Comparison of ENCODE assay signal across 10 cellular contexts in genomic region chr19:13844130-13844631, GRCh38. TPM values are rescaled to one million over a fixed set of nuclear protein-coding genes. Genes with fewer than 3 reads are reported as not detected.
DNase-seq lines count a peak whose midpoint lies in the region; ATAC-seq, FAIRE-seq and TF ChIP-seq lines count a peak whose summit lies in the region.
"Had no signal": no experiment of that assay in that cellular context is flagged by ENCODE, and none has a peak within 500 bp of the region (broad histone marks: within the 10 kb centered on the region; RNA-seq: fewer than 3 reads in every experiment).

No MANE protein-coding gene starts in this region.

- H3K9me3 Mint-ChIP-seq in activated CD8-positive, alpha-beta memory T cell treated with anti-CD3 and anti-CD28 coated beads, Interleukin-2, amount 10 ng/mL, durations not matched to agents 7 days and 5 days (ENCODE audit: low read depth), result no peaks in the 10 kb centered on the region
- H3K9me3 Mint-ChIP-seq in astrocyte (ENCODE audit: unreplicated experiment), result no peaks in the 10 kb centered on the region

- H4K20me1 ChIP-seq in astrocyte (ENCODE audit: insufficient read depth, low read length), result peaks cover 32% of the 10 kb centered on the region

- no peak overlapping the region for H2AFZ ChIP-seq in astrocyte (ENCODE audit: low read depth, low read length)

- no peak overlapping the region for H3K4me3 Mint-ChIP-seq in activated CD8-positive, alpha-beta memory T cell treated with anti-CD3 and anti-CD28 coated beads, Interleukin-2, amount 10 ng/mL, durations not matched to agents 7 days and 5 days
- H3K4me3 Mint-ChIP-seq in astrocyte (ENCODE audit: unreplicated experiment), result peak overlapping the region; percentile 86

- H3K9me3 ChIP-seq in astrocyte (ENCODE audit: insufficient read depth, low read depth, low read length) (no peaks in the 10 kb centered on the region), tibial artery (no peaks in the 10 kb centered on the region)

- peak overlapping the region; percentile 4 for H2BK120ac ChIP-seq in mesendoderm (ENCODE audit: low read depth, low read length)

- H2BK5ac ChIP-seq in mesendoderm (ENCODE audit: low read length), result peak overlapping the region; percentile 15

- H3K27me3 ChIP-seq in astrocyte (ENCODE audit: insufficient read depth, low read length) (no peaks in the 10 kb centered on the region), mesendoderm (ENCODE audit: insufficient read depth, low read length, poor library complexity) (no peaks in the 10 kb centered on the region), tibial artery (no peaks in the 10 kb centered on the region)

- peaks cover 43% of the 10 kb centered on the region for H3K4me1 ChIP-seq in astrocyte (ENCODE audit: insufficient read depth, low read length)
- H3K4me1 ChIP-seq in mesendoderm (ENCODE audit: control insufficient read depth, low read depth, low read length), result peaks cover 7% of the 10 kb centered on the region
- H3K4me1 ChIP-seq in tibial artery, result peaks cover 9 to 72% (median 41%) of the 10 kb centered on the region in 4 donors

- no peaks in the 10 kb centered on the region for H3K27me3 Mint-ChIP-seq in activated CD8-positive, alpha-beta memory T cell treated with anti-CD3 and anti-CD28 coated beads, Interleukin-2, amount 10 ng/mL, durations not matched to agents 7 days and 5 days
- H3K27me3 Mint-ChIP-seq in astrocyte (ENCODE audit: low read depth, unreplicated experiment), result no peaks in the 10 kb centered on the region

- no CpG with 5 or more reads among the region's 7 CpGs for WGBS in mesendoderm (ENCODE audit: extremely low coverage, insufficient coverage, low lambda C conversion rate)

- H3K56ac ChIP-seq in mesendoderm (ENCODE audit: low read length), result peak overlapping the region; percentile 67

- H3K4me3 ChIP-seq in astrocyte (ENCODE audit: insufficient read depth, low read depth, low read length), result no peak overlapping the region
- no peak overlapping the region for H3K4me3 ChIP-seq in mesendoderm (ENCODE audit: low read length)
- no peak overlapping the region for H3K4me3 ChIP-seq in tibial artery

- H4K8ac ChIP-seq in mesendoderm (ENCODE audit: low read depth, low read length), result no peak overlapping the region

- no peak overlapping the region for H3K18ac ChIP-seq in mesendoderm (ENCODE audit: low read length)

- ATAC-seq in activated CD8-positive, alpha-beta memory T cell treated with anti-CD3 and anti-CD28 coated beads, Interleukin-2, amount 10 ng/mL, durations not matched to agents 7 days and 5 days, result no peak

- intact Hi-C loops in tibial artery (cut with DNase I; ENCODE audit: low total_unique reads), result loop anchor here (10.0 kb wide), 2 partner anchors 689 to 1049 kb away; partner anchors contain the start of genes IER2, JUNB and STX10

- H3K79me1 ChIP-seq in mesendoderm (ENCODE audit: low read length), result peaks cover 3% of the 10 kb centered on the region

- CTCF ChIA-PET in activated CD8-positive, alpha-beta memory T cell treated with anti-CD3 and anti-CD28 coated beads, Interleukin-2, amount 10 ng/mL, durations not matched to agents 7 days and 5 days (lab: Charles Lee), result interaction anchor here (1.7 kb wide), 1 partner anchor 17 kb away, joined by 4 read pairs; no protein-coding TSS in a partner anchor

- H4K5ac ChIP-seq in mesendoderm (ENCODE audit: low read length), result no peak overlapping the region

- no peak for FAIRE-seq in astrocyte (lab: Jason Lieb, UNC)

- no peak for DNase-seq in activated CD8-positive, alpha-beta memory T cell treated with anti-CD3 and anti-CD28 coated beads, Interleukin-2, amount 10 ng/mL, durations not matched to agents 7 days and 5 days
- DNase-seq in activated CD8-positive, alpha-beta memory T cell treated with anti-CD3 and anti-CD28 coated beads, Interleukin-2, amount 50 U/mL, for 48 hours, result no peak
- no peak for DNase-seq in astrocyte (ENCODE audit: low read depth)
- no peak for DNase-seq in mesendoderm
- DNase-seq in tibial artery, result no peak
- no peak for DNase-seq in foreskin melanocyte
- no peak for DNase-seq in NCI-H2107 (lab: John Stamatoyannopoulos, UW)
- no peak for DNase-seq in DMS79 treated with DMSO at 0.1 percent for 48 hours (lab: John Stamatoyannopoulos, UW)

- H3K4me2 ChIP-seq in astrocyte (ENCODE audit: low read length), result peak overlapping the region; percentile 99
- H3K4me2 ChIP-seq in mesendoderm (ENCODE audit: low read length), result no peak overlapping the region

- no peak overlapping the region for H3K23ac ChIP-seq in mesendoderm (ENCODE audit: low read length)

- peak overlapping the region; percentile 64 for H3K4ac ChIP-seq in mesendoderm (ENCODE audit: low read depth, low read length)

- H3K36me3 Mint-ChIP-seq in activated CD8-positive, alpha-beta memory T cell treated with anti-CD3 and anti-CD28 coated beads, Interleukin-2, amount 10 ng/mL, durations not matched to agents 7 days and 5 days, result peaks cover 20% of the 10 kb centered on the region
- peaks cover 3% of the 10 kb centered on the region for H3K36me3 Mint-ChIP-seq in astrocyte (ENCODE audit: low read depth, unreplicated experiment)

- TF ChIP-seq CTCF in astrocyte (IDR thresholded peaks at IDR 0.05; ENCODE audit: insufficient read depth, low read depth, low read length) (no peak), tibial artery (IDR thresholded peaks at IDR 0.05) (no peak)

- peaks cover 47% of the 10 kb centered on the region for H3K79me2 ChIP-seq in astrocyte (ENCODE audit: insufficient read depth, low read length)
- H3K79me2 ChIP-seq in mesendoderm (ENCODE audit: control insufficient read depth, insufficient read depth, low read length), result peaks cover 33% of the 10 kb centered on the region

- H3K27ac ChIP-seq in astrocyte (ENCODE audit: low read depth, low read length), result peak overlapping the region; percentile 97
- H3K27ac ChIP-seq in mesendoderm (ENCODE audit: low read depth, low read length), result peak overlapping the region; percentile 38
- H3K27ac ChIP-seq in tibial artery, result peak overlapping the region; percentile 99

- peak overlapping the region; percentile 18 for H2AK5ac ChIP-seq in mesendoderm (ENCODE audit: low read length)

- H3K4me1 Mint-ChIP-seq in activated CD8-positive, alpha-beta memory T cell treated with anti-CD3 and anti-CD28 coated beads, Interleukin-2, amount 10 ng/mL, durations not matched to agents 7 days and 5 days, result peaks cover 38% of the 10 kb centered on the region
- H3K4me1 Mint-ChIP-seq in astrocyte (ENCODE audit: low read depth, unreplicated experiment), result peaks cover 18% of the 10 kb centered on the region

- H3K27ac Mint-ChIP-seq in activated CD8-positive, alpha-beta memory T cell treated with anti-CD3 and anti-CD28 coated beads, Interleukin-2, amount 10 ng/mL, durations not matched to agents 7 days and 5 days, result peak overlapping the region; percentile 76
- peak overlapping the region; percentile 89 for H3K27ac Mint-ChIP-seq in astrocyte (ENCODE audit: unreplicated experiment)

- H3K36me3 ChIP-seq in astrocyte (ENCODE audit: insufficient read depth, low read length) (no peaks in the 10 kb centered on the region), mesendoderm (ENCODE audit: control insufficient read depth, insufficient read depth, low read length) (no peaks in the 10 kb centered on the region), tibial artery (no peaks in the 10 kb centered on the region)

- H2BK15ac ChIP-seq in mesendoderm (replicated peaks; ENCODE audit: low read depth), result no peak overlapping the region

- H3K9ac ChIP-seq in astrocyte (ENCODE audit: low read length) (peak overlapping the region; percentile 100), mesendoderm (ENCODE audit: low read length) (no peak overlapping the region)

RNA-seq across cellular contexts. Expression of gene NANOS3, which starts 32.8 kb away (rescaled TPM):
- 1 to 10 TPM; 1.1 to 2.8 TPM for total RNA-seq in activated CD8-positive, alpha-beta memory T cell treated with anti-CD3 and anti-CD28 coated beads, Interleukin-2, amount 10 ng/mL, durations not matched to agents 7 days and 5 days
- 1.1 and 2.9 TPM in 2 replicates for total RNA-seq in astrocyte
- polyA plus RNA-seq in mesendoderm (2013, experiment 1 of 2), result 1.2 TPM
- polyA plus RNA-seq in mesendoderm (2013, experiment 2 of 2), result 0.85 TPM
- total RNA-seq: epithelial cell of proximal tubule, HT1080 had no signal

RNA-seq across cellular contexts. Expression of gene ZSWIM4, which starts 48.9 kb away (rescaled TPM):
- total RNA-seq in activated CD8-positive, alpha-beta memory T cell treated with anti-CD3 and anti-CD28 coated beads, Interleukin-2, amount 10 ng/mL, durations not matched to agents 7 days and 5 days, result 1 to 10 TPM; 8.1 to 8.4 TPM
- total RNA-seq in astrocyte, result 9.5 and 10.6 TPM in 2 replicates
- 31.4 TPM for polyA plus RNA-seq in mesendoderm (2013, experiment 1 of 2)
- polyA plus RNA-seq in mesendoderm (2013, experiment 2 of 2), result 30.0 TPM

Comparison
In these comparisons a context has a peak if more than half of its experiments do, and no peak if none do; other contexts are left out.
1. H3K27ac ChIP-seq: peak in every context shown above with its lines; median percentile 99 in tibial artery; 97 in astrocyte; 38 in mesendoderm.